ENCODE assay signal across 8 cellular contexts in the genomic region with DNA sequence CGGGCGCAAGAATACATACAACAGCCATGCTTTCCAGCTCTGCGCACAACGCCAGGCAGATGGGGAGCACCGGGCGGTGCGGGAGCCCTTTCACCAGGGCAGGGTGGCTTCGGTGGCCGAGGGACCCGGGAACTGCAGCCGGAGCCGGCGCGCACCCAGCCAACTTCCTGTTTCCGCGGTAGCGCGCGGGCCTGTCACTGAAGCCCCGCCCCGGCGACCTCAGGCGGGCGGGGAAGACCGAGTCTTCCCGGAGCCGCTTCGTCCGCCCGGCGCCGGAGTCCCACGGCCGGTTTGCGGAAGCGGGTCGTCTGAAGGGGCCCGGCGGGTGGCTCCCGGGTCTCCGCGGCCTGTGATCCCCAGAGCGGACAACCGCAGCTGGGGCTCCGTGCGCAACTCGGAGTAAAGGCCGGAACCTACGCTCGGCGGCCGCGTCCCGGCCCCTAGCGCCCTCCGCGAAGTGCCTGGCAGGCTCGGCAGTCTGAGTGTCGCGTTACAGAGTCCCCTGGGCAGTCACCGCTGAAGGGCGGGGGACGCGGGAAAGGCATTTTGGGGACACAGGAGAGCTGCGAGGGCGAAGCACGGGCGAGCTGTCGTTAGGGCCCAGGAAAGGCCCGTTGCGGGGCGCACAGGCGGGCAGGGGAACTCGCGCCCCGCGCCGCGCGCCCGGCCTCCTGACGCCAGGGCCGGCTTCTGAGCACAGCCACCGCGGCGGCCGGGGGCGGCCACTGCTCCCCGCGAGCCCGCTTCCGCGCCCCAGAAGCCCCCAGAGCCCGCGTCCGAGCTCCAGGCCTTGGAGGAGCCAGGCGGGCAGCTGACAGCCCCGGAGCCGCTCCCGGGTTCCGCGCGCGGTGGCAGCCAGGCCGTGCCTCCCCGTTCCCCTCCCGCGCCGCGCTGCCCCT. TPM values are rescaled to one million over a fixed set of nuclear protein-coding genes. Genes with fewer than 3 reads are reported as not detected.
A peak's percentile ranks its signal among the peaks of the same experiment; 100 is the strongest.
DNase-seq lines count a peak whose midpoint lies in the region; ATAC-seq and TF ChIP-seq lines count a peak whose summit lies in the region.

A gene with protein sequence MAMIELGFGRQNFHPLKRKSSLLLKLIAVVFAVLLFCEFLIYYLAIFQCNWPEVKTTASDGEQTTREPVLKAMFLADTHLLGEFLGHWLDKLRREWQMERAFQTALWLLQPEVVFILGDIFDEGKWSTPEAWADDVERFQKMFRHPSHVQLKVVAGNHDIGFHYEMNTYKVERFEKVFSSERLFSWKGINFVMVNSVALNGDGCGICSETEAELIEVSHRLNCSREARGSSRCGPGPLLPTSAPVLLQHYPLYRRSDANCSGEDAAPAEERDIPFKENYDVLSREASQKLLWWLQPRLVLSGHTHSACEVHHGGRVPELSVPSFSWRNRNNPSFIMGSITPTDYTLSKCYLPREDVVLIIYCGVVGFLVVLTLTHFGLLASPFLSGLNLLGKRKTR (minus strand): TSS at position 136 of the 899 bp plus-strand sequence. CDS start 11,053 bp downstream, outside the sequence.

- H3K27me3 ChIP-seq in kidney epithelial cell (ENCODE audit: control insufficient read depth, insufficient read depth, low read length) = no peaks in the 10 kb centered on the region

- TF ChIP-seq CTCF in kidney epithelial cell (IDR thresholded peaks at IDR 0.05; ENCODE audit: insufficient read depth, low read length, poor library complexity, severe bottlenecking) = no peak

- ATAC-seq in GM18907 (IDR thresholded peaks at IDR 0.05; ENCODE audit: unreplicated experiment) (peak; percentile 82), HG03139 (IDR thresholded peaks at IDR 0.05; ENCODE audit: unreplicated experiment) (peak; percentile 83)

- no peaks in the 10 kb centered on the region for H3K36me3 ChIP-seq in kidney epithelial cell (ENCODE audit: control insufficient read depth, insufficient read depth, low read length)

- peak within 1 kb of the TSS; percentile 67 for H3K4me3 ChIP-seq in kidney epithelial cell (ENCODE audit: low read depth, low read length)

- DNase-seq in AG08396 (ENCODE audit: low spot score) (peak; percentile 94), NCI-H345 (lab: John Stamatoyannopoulos, UW) (peak; percentile 86), cerebellar cortex (ENCODE audit: low spot score) (peak; percentile 82), kidney epithelial cell (ENCODE audit: low read depth) (peak; percentile 39)
- DNase-seq in activated CD4-positive, CD25-positive, alpha-beta regulatory T cell treated with anti-CD3 and anti-CD28 coated beads, Interleukin-2, amount 50 U/mL, for 72 hours = peak; percentile 88
- peak; percentile 69 to 78 for DNase-seq in stimulated activated CD4-positive, alpha-beta T cell treated with anti-CD3 and anti-CD28 coated beads, Interleukin-15, amount 100 ng/mL, for 48 hours (ENCODE audit: low read depth in 2 of 2)

RNA-seq across cellular contexts. Expression of the gene that starts here (rescaled TPM):
- total RNA-seq in kidney epithelial cell = 23.5 and 26.6 TPM in 2 replicates

Comparison
In these comparisons a context has a peak if more than half of its experiments do, and no peak if none do; other contexts are left out.
1. Peak in every context shown above with its lines: DNase-seq, ATAC-seq and H3K4me3 ChIP-seq.
2. DNase-seq: peak in every context shown above with its lines; median percentile 94 in AG08396; 88 in activated CD4-positive, CD25-positive, alpha-beta regulatory T cell treated with anti-CD3 and anti-CD28 coated beads, Interleukin-2, amount 50 U/mL, for 72 hours; 86 in NCI-H345; 82 in cerebellar cortex; 74 in stimulated activated CD4-positive, alpha-beta T cell treated with anti-CD3 and anti-CD28 coated beads, Interleukin-15, amount 100 ng/mL, for 48 hours; 39 in kidney epithelial cell.